Comparison of ENCODE assay signal across 21 cellular contexts in the genomic region with DNA sequence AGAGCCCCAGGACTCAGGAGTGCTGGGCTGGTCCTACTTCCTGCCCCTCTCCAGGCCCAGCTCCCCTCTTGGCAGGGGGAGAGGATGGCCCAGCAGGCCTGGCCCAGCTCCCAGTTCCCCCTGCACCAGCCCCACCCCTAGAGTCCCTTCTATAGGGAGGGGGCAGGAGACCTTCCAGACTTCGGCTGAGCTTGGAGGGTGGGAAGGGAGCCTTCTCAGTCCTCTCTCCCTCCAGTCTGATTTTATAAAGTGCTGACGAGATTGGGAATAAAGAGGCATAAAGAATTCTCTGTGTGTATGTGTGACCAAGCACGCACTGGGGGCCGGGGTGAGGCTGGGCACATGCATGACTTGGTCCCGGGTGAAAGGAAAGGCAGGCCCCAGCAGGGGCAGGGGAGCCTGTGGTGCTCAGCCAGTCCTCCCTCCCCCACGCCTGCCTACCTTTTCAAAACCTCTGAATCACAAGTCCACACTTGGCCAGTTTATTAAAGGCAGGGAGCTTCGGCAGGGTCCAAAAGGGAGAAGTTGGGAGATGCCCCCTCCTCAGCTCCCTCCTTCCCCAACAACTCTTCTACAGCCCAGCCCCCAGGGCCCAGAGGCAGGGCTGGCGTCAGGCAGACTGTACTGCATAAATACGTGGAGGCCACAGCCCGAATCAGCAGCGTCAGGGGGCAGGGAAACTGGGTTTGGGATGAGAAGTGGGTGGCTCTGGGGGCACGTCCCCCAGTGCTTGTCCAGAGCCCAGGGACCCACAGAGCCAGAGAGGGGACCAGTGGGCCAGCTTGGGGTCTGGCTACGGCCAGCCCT. TPM values are rescaled to one million over a fixed set of nuclear protein-coding genes. Genes with fewer than 3 reads are reported as not detected.
DNase-seq lines count a peak whose midpoint lies in the region; ATAC-seq and TF ChIP-seq lines count a peak whose summit lies in the region.
"Had no signal": no experiment of that assay in that cellular context is flagged by ENCODE, and none has a peak within 500 bp of the region (broad histone marks: within the 10 kb centered on the region; RNA-seq: fewer than 3 reads in every experiment).

No MANE protein-coding gene starts in this region.

- H3K27ac Mint-ChIP-seq in immature natural killer cell: no peak overlapping the region
- H3K27ac Mint-ChIP-seq: CD4-positive, CD25-positive, alpha-beta regulatory T cell; T-helper 17 cell had no signal

- H3K4me1 ChIP-seq in left ventricle myocardium inferior (peaks cover 45% of the 10 kb centered on the region), vagina (peaks cover 35% of the 10 kb centered on the region)

- H3K27ac ChIP-seq in left ventricle myocardium inferior (replicated peaks) (peak overlapping the region; percentile 33), vagina (peak overlapping the region; percentile 16)
- H3K27ac ChIP-seq: thyroid gland had no signal

- H3K36me3 ChIP-seq in left ventricle myocardium inferior (peaks cover 32% of the 10 kb centered on the region), vagina (peaks cover 0 to 22% of the 10 kb centered on the region in 2 donors)

- H3K9me3 Mint-ChIP-seq in immature natural killer cell: no peaks in the 10 kb centered on the region
- H3K9me3 Mint-ChIP-seq: CD4-positive, CD25-positive, alpha-beta regulatory T cell had no signal

- H3K4me3 Mint-ChIP-seq in immature natural killer cell: no peak overlapping the region
- H3K4me3 Mint-ChIP-seq: T-helper 17 cell had no signal

- intact Hi-C loops in left ventricle myocardium inferior (cut with micrococcal nuclease): no loop called here
- intact Hi-C loops in left ventricle myocardium superior (cut with micrococcal nuclease): loop anchor here (10.0 kb wide), 1 partner anchor 74 kb away; no protein-coding TSS in a partner anchor
- intact Hi-C loops in vagina (cut with DNase I): no loop called here

- peaks cover 55% of the 10 kb centered on the region for H3K27me3 ChIP-seq in left ventricle myocardium inferior (ENCODE audit: low read depth)
- H3K27me3 ChIP-seq in vagina: no peaks in the 10 kb centered on the region
- H3K27me3 ChIP-seq: thyroid gland had no signal

- TF ChIP-seq CTCF in left ventricle myocardium inferior (IDR thresholded peaks at IDR 0.05; ENCODE audit: borderline replicate concordance): no peak
- TF ChIP-seq CTCF in vagina (IDR thresholded peaks at IDR 0.05): no peak

- H3K36me3 Mint-ChIP-seq in immature natural killer cell: no peaks in the 10 kb centered on the region
- H3K36me3 Mint-ChIP-seq: CD4-positive, CD25-positive, alpha-beta regulatory T cell had no signal

- H3K4me1 Mint-ChIP-seq in immature natural killer cell: peaks cover 16 to 19% of the 10 kb centered on the region in 2 donors

- no peaks in the 10 kb centered on the region for H3K9me3 ChIP-seq in left ventricle myocardium inferior (replicated peaks)
- no peaks in the 10 kb centered on the region for H3K9me3 ChIP-seq in vagina
- H3K9me3 ChIP-seq: heart right ventricle, thyroid gland had no signal

- no peak for ATAC-seq in left ventricle myocardium superior
- ATAC-seq: heart right ventricle, K562, T-helper 17 cell had no signal

- DNase-seq in left ventricle myocardium inferior (no peak), left ventricle myocardium superior (no peak), brain pericyte (ENCODE audit: low read depth, low spot score) (peak; percentile 34), left kidney (ENCODE audit: low read depth, low spot score) (peak; percentile 51), vagina (ENCODE audit: extremely low spot score in 2 of 2) (no peak), immature natural killer cell (no peak)
- no peak for DNase-seq in activated CD8-positive, alpha-beta memory T cell treated with anti-CD3 and anti-CD28 coated beads for 24 hours
- no peak for DNase-seq in stimulated activated naive CD4-positive, alpha-beta T cell (lab: John Stamatoyannopoulos, UW)
- DNase-seq: activated gamma-delta T cell; CD4-positive, CD25-positive, alpha-beta regulatory T cell; cortex of kidney; heart right ventricle; NCI-H1092 treated with DMSO at 0.1 percent for 48 hours; RPMI8226; T-helper 17 cell; thyroid gland had no signal

- peaks cover 2 to 3% (median 2%) of the 10 kb centered on the region in 3 donors for H3K27me3 Mint-ChIP-seq in immature natural killer cell (ENCODE audit: low read depth in 3 of 3)

- TF ChIP-seq POLR2A in vagina (IDR thresholded peaks at IDR 0.05): no peak

- H3K4me3 ChIP-seq in left ventricle myocardium inferior (no peak overlapping the region), vagina (no peak overlapping the region)
- H3K4me3 ChIP-seq: heart right ventricle, K562, thyroid gland had no signal

RNA-seq across cellular contexts. Expression of a gene that starts 4.9 kb away (rescaled TPM):
- total RNA-seq in left ventricle myocardium inferior: 104 TPM
- 93.1 TPM for total RNA-seq in left ventricle myocardium superior
- total RNA-seq in vagina: 41.5 TPM
- polyA plus RNA-seq in immature natural killer cell: 10 to 100 TPM in 2 of 3 donors, 1 to 10 TPM in 1; 6.1 to 20.8 (median 18.6) TPM

RNA-seq across cellular contexts. Expression of a gene that starts 5.1 kb away (rescaled TPM):
- 2.5 TPM for total RNA-seq in left ventricle myocardium inferior
- total RNA-seq in left ventricle myocardium superior: 1.7 TPM
- 1.5 TPM for total RNA-seq in vagina
- under 1 TPM in 1 of 3 donors, not detected in 2; 0.44 TPM for polyA plus RNA-seq in immature natural killer cell
- total RNA-seq: mononuclear cell had no signal
- polyA plus RNA-seq: CD4-positive, CD25-positive, alpha-beta regulatory T cell had no signal

RNA-seq across cellular contexts. Expression of a gene that starts 24.4 kb away (rescaled TPM):
- total RNA-seq in left ventricle myocardium inferior (not detected), left ventricle myocardium superior (not detected), vagina (not detected)
- polyA plus RNA-seq in immature natural killer cell: not detected
- total RNA-seq: Daoy, mononuclear cell, thyroid gland had no signal
- polyA plus RNA-seq: CD4-positive, CD25-positive, alpha-beta regulatory T cell; heart right ventricle; keratinocyte had no signal

RNA-seq across cellular contexts. Expression of a gene that starts 32.6 kb away (rescaled TPM):
- total RNA-seq in left ventricle myocardium inferior (208 TPM), left ventricle myocardium superior (190 TPM), vagina (53.0 TPM)
- under 1 TPM in 1 of 3 donors, not detected in 2; 0.53 TPM for polyA plus RNA-seq in immature natural killer cell
- polyA plus RNA-seq: CD4-positive, CD25-positive, alpha-beta regulatory T cell had no signal

RNA-seq across cellular contexts. Expression of a gene that starts 33.4 kb away (rescaled TPM):
- total RNA-seq in left ventricle myocardium inferior (2.4 TPM), left ventricle myocardium superior (1.5 TPM), vagina (0.74 TPM)
- polyA plus RNA-seq in immature natural killer cell: not detected
- total RNA-seq: A172; CD4-positive, CD25-positive, alpha-beta regulatory T cell; mononuclear cell; T-helper 17 cell had no signal
- polyA plus RNA-seq: CD4-positive, CD25-positive, alpha-beta regulatory T cell had no signal

Comparison
In these comparisons a context has a peak if more than half of its experiments do, and no peak if none do; other contexts are left out.
1. DNase-seq: peak in brain pericyte (single experiment) and left kidney (single experiment); none in left ventricle myocardium inferior (single experiment), left ventricle myocardium superior (single experiment), vagina (0 of 2), immature natural killer cell (0 of 3), activated CD8-positive, alpha-beta memory T cell treated with anti-CD3 and anti-CD28 coated beads for 24 hours (single experiment) and stimulated activated naive CD4-positive, alpha-beta T cell (0 of 6).